11 cellular contexts compared by ENCODE assay signal in genomic region chr3:25820372-25820771, GRCh38. TPM values are rescaled to one million over a fixed set of nuclear protein-coding genes. Genes with fewer than 3 reads are reported as not detected.
A peak's percentile ranks its signal among the peaks of the same experiment; 100 is the strongest.
DNase-seq lines count a peak whose midpoint lies in the region; ATAC-seq, FAIRE-seq and TF ChIP-seq lines count a peak whose summit lies in the region.
"Had no signal": no experiment of that assay in that cellular context is flagged by ENCODE, and none has a peak within 500 bp of the region (broad histone marks: within the 10 kb centered on the region; RNA-seq: fewer than 3 reads in every experiment).

No MANE protein-coding gene starts in this region.

- H3K9ac ChIP-seq in adipocyte (ENCODE audit: low read length) = no peak overlapping the region

- no peak overlapping the region for H3K4me3 ChIP-seq in AG04450 (ENCODE audit: low read depth, low read length)
- no peak overlapping the region for H3K4me3 ChIP-seq in HFF-Myc (replicated peaks; ENCODE audit: low read depth, low read length)
- no peak overlapping the region for H3K4me3 ChIP-seq in adipocyte (ENCODE audit: low read length)
- H3K4me3 ChIP-seq: dorsolateral prefrontal cortex had no signal

- peak overlapping the region; percentile 85 for H3K27ac ChIP-seq in AG04450 (ENCODE audit: low read depth, low read length)
- H3K27ac ChIP-seq: dorsolateral prefrontal cortex had no signal

- no peak for FAIRE-seq in GM12892 (lab: Jason Lieb, UNC)
- FAIRE-seq: G401.6, small intestine had no signal

- no peak for TF ChIP-seq POLR2A in GM12892 (IDR thresholded peaks at IDR 0.05; ENCODE audit: low read depth, low read length)

- TF ChIP-seq CTCF in AG04450 (IDR thresholded peaks at IDR 0.05; ENCODE audit: low read depth, low read length) = no peak
- no peak for TF ChIP-seq CTCF in HFF-Myc (IDR thresholded peaks at IDR 0.05; ENCODE audit: low read depth, low read length, missing control alignments)

- H3K4me1 ChIP-seq in adipocyte (ENCODE audit: control insufficient read depth, insufficient read depth, low read length) = peaks cover 7% of the 10 kb centered on the region

- DNase-seq in AG04450 (ENCODE audit: low read depth, low spot score) (peak; percentile 96), HFF-Myc (ENCODE audit: extremely low read depth, low read depth) (peak; percentile 53), adipocyte (ENCODE audit: low read depth) (peak; percentile 86), iPS-NIHi11 (ENCODE audit: low spot score) (peak; percentile 56), GM12892 (ENCODE audit: insufficient read length) (no peak), SW480 (ENCODE audit: low spot score) (no peak)
- DNase-seq: dorsolateral prefrontal cortex, small intestine had no signal

- peaks cover 2% of the 10 kb centered on the region for H3K27me3 ChIP-seq in AG04450 (ENCODE audit: control insufficient read depth, insufficient read depth, low read length)
- H3K27me3 ChIP-seq in adipocyte (replicated peaks; ENCODE audit: control insufficient read depth, insufficient read depth, low read length) = no peaks in the 10 kb centered on the region
- H3K27me3 ChIP-seq: dorsolateral prefrontal cortex had no signal

- no peaks in the 10 kb centered on the region for H3K36me3 ChIP-seq in adipocyte (ENCODE audit: control insufficient read depth, insufficient read depth, low read length, severe bottlenecking)

- H3K9me3 ChIP-seq in AG04450 (ENCODE audit: control insufficient read depth, insufficient read depth, low read length) = no peaks in the 10 kb centered on the region; the same call in 1 of the 2 replicates
- peaks cover 2% of the 10 kb centered on the region for H3K9me3 ChIP-seq in adipocyte (ENCODE audit: control insufficient read depth, low read length)

- CTCF ChIA-PET in AG04450 (lab: Charles Lee) = interaction anchor here (0.8 to 2.0 kb wide), 5 partner anchors 11 to 1285 kb away, joined by 3 to 8 read pairs (median 4); no protein-coding TSS in a partner anchor

- POLR2A ChIA-PET in AG04450 (lab: Yijun Ruan, JAX) = interaction anchor here (0.8 to 1.4 kb wide), 5 partner anchors 14 to 37 kb away, joined by 4 to 8 read pairs (median 5); partner anchors contain the start of genes NGLY1 and OXSM

- ATAC-seq in HG02981 (IDR thresholded peaks at IDR 0.05; ENCODE audit: unreplicated experiment) = no peak
- ATAC-seq in HG03095 (IDR thresholded peaks at IDR 0.05; ENCODE audit: unreplicated experiment) = no peak

RNA-seq across cellular contexts. Expression of gene OXSM, which starts 30.5 kb away (rescaled TPM):
- 15.9 and 19.7 TPM in 2 replicates for polyA plus RNA-seq in AG04450 (2011; rRNA removed)
- polyA minus RNA-seq in AG04450 (2011; rRNA and poly(A)+ RNA removed) = 5.4 and 8.2 TPM in 2 replicates
- polyA plus RNA-seq in GM12892 (2012; ENCODE audit: missing spikeins) = 24.5 TPM

RNA-seq across cellular contexts. Expression of gene NGLY1, which starts 37.1 kb away (rescaled TPM):
- 13.9 and 16.3 TPM in 2 replicates for polyA plus RNA-seq in AG04450 (2011; rRNA removed)
- polyA minus RNA-seq in AG04450 (2011; rRNA and poly(A)+ RNA removed) = 14.6 and 15.0 TPM in 2 replicates
- 50.6 TPM for polyA plus RNA-seq in GM12892 (2012; ENCODE audit: missing spikeins)

Comparison
In these comparisons a context has a peak if more than half of its experiments do, and no peak if none do; other contexts are left out.
1. DNase-seq: peak in AG04450 (single experiment), HFF-Myc (single experiment), adipocyte (single experiment) and iPS-NIHi11 (single experiment); none in GM12892 (single experiment) and SW480 (single experiment).